ENCODE assay signal across 29 cellular contexts in the genomic region with DNA sequence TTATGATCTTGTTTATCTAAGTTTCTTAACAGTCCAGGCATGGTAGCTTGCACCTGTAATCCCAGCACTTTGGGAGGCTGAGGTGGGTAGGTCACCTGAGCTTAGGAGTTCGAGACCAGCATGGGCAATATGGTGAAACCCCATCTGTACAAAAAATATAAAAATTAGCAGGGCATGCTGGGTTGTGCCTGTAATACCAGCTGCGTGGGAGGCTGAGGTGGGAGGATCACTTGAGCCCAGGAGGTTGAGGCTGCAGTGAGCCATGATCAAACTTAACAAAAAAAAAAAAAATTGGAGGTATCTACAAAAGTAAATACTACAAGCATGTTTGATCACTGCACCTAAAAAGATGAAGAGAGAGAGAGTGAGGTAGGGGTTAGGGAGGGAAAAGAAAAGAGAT.
"Had no signal": no experiment of that assay in that cellular context is flagged by ENCODE, and none has a peak within 500 bp of the region (broad histone marks: within the 10 kb centered on the region; RNA-seq: fewer than 3 reads in every experiment).

No MANE protein-coding gene starts in this region.

- H3K27ac Mint-ChIP-seq: dendritic cell treated with granulocyte-macrophage colony-stimulating factor and Interleukin-4, amounts not matched to agents 40 ng/mL and 50 ng/mL, for 4 days; effector memory CD8-positive, alpha-beta T cell; endodermal cell had no signal

- FAIRE-seq: endometrium, endothelial cell of umbilical vein, frontal cortex had no signal

- H3K4me1 ChIP-seq: colonic mucosa, esophagus muscularis mucosa, esophagus squamous epithelium, foreskin keratinocyte, gastrocnemius medialis, gastroesophageal sphincter, heart left ventricle, heart right ventricle had no signal

- H3K4me3 Mint-ChIP-seq: dendritic cell treated with granulocyte-macrophage colony-stimulating factor and Interleukin-4, amounts not matched to agents 40 ng/mL and 50 ng/mL, for 4 days; effector memory CD8-positive, alpha-beta T cell; endodermal cell had no signal

- H3K36me3 ChIP-seq: colonic mucosa, esophagus muscularis mucosa, esophagus squamous epithelium, gastrocnemius medialis, gastroesophageal sphincter, heart left ventricle, heart right ventricle had no signal

- H3K27me3 ChIP-seq: colonic mucosa, hepatocyte had no signal

- H3K4me2 ChIP-seq: hepatocyte had no signal

- H3K4me1 Mint-ChIP-seq: endodermal cell had no signal

- H3K27ac ChIP-seq: colonic mucosa, coronary artery, dorsolateral prefrontal cortex, epithelial cell of prostate, esophagus muscularis mucosa, esophagus squamous epithelium, foreskin keratinocyte, gastrocnemius medialis, gastroesophageal sphincter, heart left ventricle, heart right ventricle, hepatocyte had no signal

- H3K79me2 ChIP-seq: hepatocyte had no signal

- H2AFZ ChIP-seq: hepatocyte had no signal

- DNase-seq: colonic mucosa; cortex of kidney; dermis blood vessel endothelial cell; dorsolateral prefrontal cortex; effector CD4-positive, alpha-beta T cell; effector CD8-positive, alpha-beta T cell; effector memory CD4-positive, alpha-beta T cell; effector memory CD8-positive, alpha-beta T cell; endodermal cell; erythroblast; esophagus squamous epithelium; foreskin fibroblast; foreskin keratinocyte; foreskin melanocyte; gastrocnemius medialis; glutamatergic neuron; head of caudate nucleus; heart left ventricle; heart right ventricle had no signal

- H3K9me3 ChIP-seq: colonic mucosa, esophagus muscularis mucosa, esophagus squamous epithelium, gastrocnemius medialis, gastroesophageal sphincter, heart left ventricle, heart right ventricle had no signal

- ATAC-seq: effector memory CD8-positive, alpha-beta T cell; esophagus mucosa; foreskin keratinocyte; gastrocnemius medialis; gastroesophageal sphincter; heart left ventricle; heart right ventricle had no signal

- H3K4me3 ChIP-seq: colonic mucosa, coronary artery, dorsolateral prefrontal cortex, esophagus muscularis mucosa, esophagus squamous epithelium, gastrocnemius medialis, gastroesophageal sphincter, heart left ventricle, heart right ventricle, hepatocyte had no signal
